ENCODE assay signal across 8 cellular contexts in genomic region chr12:25957898-25958253, GRCh38. TPM values are rescaled to one million over a fixed set of nuclear protein-coding genes. Genes with fewer than 3 reads are reported as not detected.
DNase-seq lines count a peak whose midpoint lies in the region; ATAC-seq, FAIRE-seq and TF ChIP-seq lines count a peak whose summit lies in the region.

No MANE protein-coding gene starts in this region.

- H3K9ac ChIP-seq in mucosa of rectum (ENCODE audit: low read depth in 1 of 2, low read length in 2 of 2): peak overlapping the region; percentile 47 to 60

- TF ChIP-seq CTCF in uterus (IDR thresholded peaks at IDR 0.05): no peak

- H3K4me1 Mint-ChIP-seq in activated T-cell treated with anti-CD3 and anti-CD28 coated beads, Interleukin-2, amount 50 U/mL, for 72 hours (ENCODE audit: low read depth): peaks cover 12% of the 10 kb centered on the region

- intact Hi-C loops in uterus (cut with DNase I; ENCODE audit: low total_unique reads): loop anchor here (10.0 kb wide), 1 partner anchor 77 kb away; no protein-coding TSS in a partner anchor

- TF ChIP-seq POLR2A in uterus (IDR thresholded peaks at IDR 0.05) (no peak), GM12892 (IDR thresholded peaks at IDR 0.05; ENCODE audit: low read depth, low read length) (no peak)

- no peak overlapping the region for H3K27ac ChIP-seq in effector memory CD4-positive, alpha-beta T cell (ENCODE audit: insufficient read depth, low read length, poor library complexity, severe bottlenecking)
- H3K27ac ChIP-seq in mucosa of rectum (ENCODE audit: low read depth in 2 of 2, low read length in 2 of 2) (peak overlapping the region; percentile 73 to 79), uterus (peak overlapping the region; percentile 95 to 98)

- H3K4me3 Mint-ChIP-seq in activated T-cell treated with anti-CD3 and anti-CD28 coated beads, Interleukin-2, amount 50 U/mL, for 72 hours: peak overlapping the region; percentile 77 to 78

- peaks cover 11% of the 10 kb centered on the region for H3K27me3 ChIP-seq in effector memory CD4-positive, alpha-beta T cell (replicated peaks; ENCODE audit: control insufficient read depth, insufficient read depth, low read length, poor library complexity, severe bottlenecking)
- peaks cover 13 to 15% of the 10 kb centered on the region in 2 donors for H3K27me3 ChIP-seq in mucosa of rectum (ENCODE audit: control insufficient read depth in 2 of 2, insufficient read depth in 2 of 2, low read length in 2 of 2)
- H3K27me3 ChIP-seq in uterus: no peaks in the 10 kb centered on the region

- H3K36me3 ChIP-seq in effector memory CD4-positive, alpha-beta T cell (ENCODE audit: control insufficient read depth, insufficient read depth, low read length): no peaks in the 10 kb centered on the region
- no peaks in the 10 kb centered on the region for H3K36me3 ChIP-seq in mucosa of rectum (ENCODE audit: control insufficient read depth in 2 of 2, insufficient read depth in 2 of 2, low read length in 2 of 2)
- no peaks in the 10 kb centered on the region for H3K36me3 ChIP-seq in uterus

- peak overlapping the region; percentile 29 for H3K4me3 ChIP-seq in effector memory CD4-positive, alpha-beta T cell (ENCODE audit: insufficient read depth, low read depth, low read length, poor library complexity, severe bottlenecking)
- peak overlapping the region; percentile 54 to 68 for H3K4me3 ChIP-seq in mucosa of rectum (ENCODE audit: low read length in 2 of 2)
- peak overlapping the region; percentile 52 to 54 for H3K4me3 ChIP-seq in uterus

- H3K27ac Mint-ChIP-seq in activated T-cell treated with anti-CD3 and anti-CD28 coated beads, Interleukin-2, amount 50 U/mL, for 72 hours: no peak overlapping the region

- peaks cover 40% of the 10 kb centered on the region for H3K27me3 Mint-ChIP-seq in activated T-cell treated with anti-CD3 and anti-CD28 coated beads, Interleukin-2, amount 50 U/mL, for 72 hours (ENCODE audit: low read depth)

- no peaks in the 10 kb centered on the region for H3K9me3 Mint-ChIP-seq in activated T-cell treated with anti-CD3 and anti-CD28 coated beads, Interleukin-2, amount 50 U/mL, for 72 hours

- ATAC-seq in activated T-cell treated with anti-CD3 and anti-CD28 coated beads, Interleukin-2, amount 50 U/mL, for 72 hours (replicated peaks in 1 of 2): peak; percentile 40 to 57
- no peak for ATAC-seq in GM18861 (IDR thresholded peaks at IDR 0.05; ENCODE audit: unreplicated experiment)

- peaks cover 9% of the 10 kb centered on the region for H3K4me1 ChIP-seq in effector memory CD4-positive, alpha-beta T cell (ENCODE audit: control insufficient read depth, insufficient read depth, low read length, poor library complexity, severe bottlenecking)
- H3K4me1 ChIP-seq in mucosa of rectum (ENCODE audit: control insufficient read depth in 2 of 2, insufficient read depth in 2 of 2, low read length in 2 of 2) (peaks cover 4 to 6% of the 10 kb centered on the region in 2 donors), uterus (no peaks in the 10 kb centered on the region)

- no peaks in the 10 kb centered on the region for H3K36me3 Mint-ChIP-seq in activated T-cell treated with anti-CD3 and anti-CD28 coated beads, Interleukin-2, amount 50 U/mL, for 72 hours (ENCODE audit: insufficient read depth in 2 of 2)

- DNase-seq in activated T-cell treated with anti-CD3 and anti-CD28 coated beads, Interleukin-2, amount 50 U/mL, for 72 hours: peak; percentile 11 to 19
- no peak for DNase-seq in activated T-cell treated with anti-CD3 and anti-CD28 coated beads for 4 hours
- no peak for DNase-seq in effector memory CD4-positive, alpha-beta T cell
- peak; percentile 42 to 62 for DNase-seq in uterus
- DNase-seq in GM12892 (ENCODE audit: insufficient read length): no peak

- no peaks in the 10 kb centered on the region for H3K9me3 ChIP-seq in effector memory CD4-positive, alpha-beta T cell (ENCODE audit: control insufficient read depth, low read length)
- H3K9me3 ChIP-seq in mucosa of rectum (ENCODE audit: control insufficient read depth in 2 of 2, low read length in 2 of 2) (no peaks in the 10 kb centered on the region), uterus (no peaks in the 10 kb centered on the region)

- FAIRE-seq in GM12892 (lab: Jason Lieb, UNC): no peak

TF ChIP-seq in PFSK-1, 5 proteins besides CTCF, POLR2A, EP300 and RAD21:
- no peak for TF ChIP-seq POLR2AphosphoS5 (IDR thresholded peaks at IDR 0.05; ENCODE audit: low read depth, low read length)
- 0 out of 2 replicates have a peak, but pooled peaks have one; percentile 68 for TF ChIP-seq SIN3A (IDR thresholded peaks at IDR 0.05; ENCODE audit: borderline replicate concordance, insufficient read depth, low read length)
- TF ChIP-seq REST (IDR thresholded peaks at IDR 0.05; ENCODE audit: insufficient read depth in 1 of 2, low read depth in 2 of 2, low read length in 2 of 2): no peak
- TF ChIP-seq TAF1 (IDR thresholded peaks at IDR 0.05; ENCODE audit: borderline replicate concordance, insufficient read depth, low read length): peak; percentile 33; the same call in 1 of the 2 replicates
- TF ChIP-seq FOXP2 (optimal IDR thresholded peaks at IDR 0.05; ENCODE audit: borderline replicate concordance, extremely low read depth, extremely low read length, insufficient read depth): no peak

RNA-seq across cellular contexts. Expression of gene RASSF8, which starts 0.6 kb away (rescaled TPM):
- 10 to 100 TPM in 1 of 2 donors, 1 to 10 TPM in 1; 1.3 to 12.8 TPM for total RNA-seq in activated T-cell treated with anti-CD3 and anti-CD28 coated beads, Interleukin-2, amount 50 U/mL, for 72 hours
- 24.4 TPM for polyA plus RNA-seq in PFSK-1 (2012; ENCODE audit: insufficient read length, low read depth)
- 100 to 1,000 TPM in 2 of 4 donors, 10 to 100 TPM in 2; 54.1 to 174 (median 119) TPM for total RNA-seq in uterus
- polyA plus RNA-seq in GM12892 (2012; ENCODE audit: missing spikeins): not detected

Comparison
In these comparisons a context has a peak if more than half of its experiments do, and no peak if none do; other contexts are left out.
1. DNase-seq: peak in activated T-cell treated with anti-CD3 and anti-CD28 coated beads, Interleukin-2, amount 50 U/mL, for 72 hours (2 of 2) and uterus (2 of 2); none in activated T-cell treated with anti-CD3 and anti-CD28 coated beads for 4 hours (single experiment), effector memory CD4-positive, alpha-beta T cell (0 of 3) and GM12892 (single experiment).
2. Peak in every context shown above with its lines, with median percentiles within 50 percentile points of each other: H3K4me3 ChIP-seq.